ENCODE assay signal across 8 cellular contexts in genomic region chr15:79595995-79596622, GRCh38.
DNase-seq lines count a peak whose midpoint lies in the region; ATAC-seq and TF ChIP-seq lines count a peak whose summit lies in the region.

No MANE protein-coding gene starts in this region.

- H3K36me3 ChIP-seq in fibroblast of lung (ENCODE audit: control insufficient read depth, insufficient read depth, low read length) (no peaks in the 10 kb centered on the region), neutrophil (no peaks in the 10 kb centered on the region)

- no peak overlapping the region for H3K9ac ChIP-seq in fibroblast of lung (ENCODE audit: insufficient read depth, low read length)

- H2AFZ ChIP-seq in fibroblast of lung (ENCODE audit: low read length) = no peak overlapping the region

- H4K20me1 ChIP-seq in fibroblast of lung (ENCODE audit: control insufficient read depth, extremely low read depth, insufficient read depth, low read length) = no peaks in the 10 kb centered on the region

- no peaks in the 10 kb centered on the region for H3K79me2 ChIP-seq in fibroblast of lung (ENCODE audit: control insufficient read depth, insufficient read depth, low read length)

- no peak overlapping the region for H3K27ac ChIP-seq in fibroblast of lung (ENCODE audit: insufficient read depth, low read length)
- peak overlapping the region; percentile 56 for H3K27ac ChIP-seq in neutrophil

- DNase-seq in DMS53 treated with DMSO at 0.1 percent for 48 hours (lab: John Stamatoyannopoulos, UW; ENCODE audit: unreplicated experiment) (peak; percentile 62), NCI-H2227 treated with DMSO at 0.1 percent for 48 hours (lab: John Stamatoyannopoulos, UW) (peak; percentile 15), fibroblast of lung (ENCODE audit: low read depth in 2 of 2) (peak; percentile 65 to 73), cerebellar nuclear complex (lab: John Stamatoyannopoulos, UW) (no peak)

- H3K4me3 ChIP-seq in WI38 (ENCODE audit: low read depth, low read length) (no peak overlapping the region), fibroblast of lung (replicated peaks in 1 of 4; ENCODE audit: control extremely low read depth in 1 of 4, insufficient read depth in 1 of 4, low read depth in 3 of 4, low read length in 4 of 4) (no peak overlapping the region), neutrophil (ENCODE audit: low read depth in 1 of 2, low read length in 1 of 2) (no peak overlapping the region)

- ATAC-seq in GM19455 (IDR thresholded peaks at IDR 0.05; ENCODE audit: unreplicated experiment) (peak; percentile 98), HG03439 (IDR thresholded peaks at IDR 0.05; ENCODE audit: unreplicated experiment) (peak; percentile 96)

- no peaks in the 10 kb centered on the region for H3K4me1 ChIP-seq in fibroblast of lung (ENCODE audit: control insufficient read depth, extremely low read depth, insufficient read depth, low read length)
- H3K4me1 ChIP-seq in neutrophil (ENCODE audit: control insufficient read depth in 1 of 2, insufficient read depth in 1 of 2, low read depth in 1 of 2, low read length in 1 of 2) = peaks cover 31 to 35% of the 10 kb centered on the region in 2 experiments

- H3K9me3 ChIP-seq in fibroblast of lung (ENCODE audit: control insufficient read depth, insufficient read depth, low read depth, low read length) (no peaks in the 10 kb centered on the region), neutrophil (no peaks in the 10 kb centered on the region)

- H3K27me3 ChIP-seq in fibroblast of lung (ENCODE audit: control insufficient read depth, insufficient read depth, low read length) = peaks cover under 1% of the 10 kb centered on the region
- peaks cover 34% of the 10 kb centered on the region for H3K27me3 ChIP-seq in neutrophil

- TF ChIP-seq CTCF in WI38 (IDR thresholded peaks at IDR 0.05; ENCODE audit: low read depth, low read length) (peak; percentile 92), fibroblast of lung (conservative IDR thresholded peaks at IDR 0.05 in 1 of 2, IDR thresholded peaks at IDR 0.05 in 1 of 2; ENCODE audit: low read depth in 1 of 2, low read length in 2 of 2) (peak; percentile 71 to 89), neutrophil (IDR thresholded peaks at IDR 0.05) (peak; percentile 83)

- H3K4me2 ChIP-seq in fibroblast of lung (ENCODE audit: extremely low read depth, insufficient read depth, low read length) = no peak overlapping the region

Comparison
In these comparisons a context has a peak if more than half of its experiments do, and no peak if none do; other contexts are left out.
1. DNase-seq: peak in DMS53 treated with DMSO at 0.1 percent for 48 hours (single experiment), NCI-H2227 treated with DMSO at 0.1 percent for 48 hours (single experiment) and fibroblast of lung (2 of 2); none in cerebellar nuclear complex (0 of 2).
2. Peak in every context shown above with its lines, with median percentiles within 50 percentile points of each other: CTCF ChIP-seq.